Comparison of ENCODE assay signal across 10 cellular contexts in the genomic region with DNA sequence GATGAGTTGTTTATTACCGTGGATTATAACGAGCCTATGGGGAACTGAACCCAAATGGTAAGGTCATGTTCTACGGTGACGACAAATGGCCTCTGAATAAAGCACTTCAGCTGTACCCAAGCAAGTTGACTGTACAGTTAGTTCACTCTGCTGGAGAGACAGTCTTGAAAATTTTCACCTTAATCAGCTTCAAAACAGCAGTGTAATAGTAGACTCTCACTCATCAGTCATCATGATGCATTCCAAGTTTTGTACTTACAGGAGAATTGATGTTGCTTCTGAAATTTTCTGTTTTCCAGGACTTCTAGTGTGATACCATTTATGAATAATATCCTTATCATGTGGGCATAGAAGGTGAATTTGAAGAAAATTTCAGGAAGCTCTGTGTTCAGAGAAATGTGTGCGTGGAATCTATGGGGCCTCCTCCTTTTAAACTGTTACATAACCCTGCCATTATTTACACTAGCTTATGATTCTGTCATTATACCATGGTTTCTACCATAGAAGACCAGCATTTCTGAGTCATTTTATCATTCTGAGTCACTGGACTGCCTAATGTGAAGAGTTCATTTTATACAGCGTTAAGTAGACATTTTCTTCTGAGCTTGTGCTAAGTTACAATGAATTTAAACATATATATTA.
DNase-seq lines count a peak whose midpoint lies in the region; ATAC-seq and TF ChIP-seq lines count a peak whose summit lies in the region.
"Had no signal": no experiment of that assay in that cellular context is flagged by ENCODE, and none has a peak within 500 bp of the region (broad histone marks: within the 10 kb centered on the region; RNA-seq: fewer than 3 reads in every experiment).

No MANE protein-coding gene starts in this region.

- H3K27ac ChIP-seq in Panc1 (ENCODE audit: low read length) = no peak overlapping the region
- H3K27ac ChIP-seq in esophagus squamous epithelium = peak overlapping the region; percentile 28 to 75 (median 59)
- H3K27ac ChIP-seq: BLaER1 treated with 17β-estradiol and CSF1 and Interleukin-3, amounts not matched to agents 10 nM and 100 nM had no signal

- no peak overlapping the region for H3K27ac Mint-ChIP-seq in activated naive CD8-positive, alpha-beta T cell treated with anti-CD3 and anti-CD28 coated beads, Interleukin-2, amount 50 U/mL, for 24 hours
- no peak overlapping the region for H3K27ac Mint-ChIP-seq in activated naive CD8-positive, alpha-beta T cell treated with anti-CD3 and anti-CD28 coated beads for 36 hours
- H3K27ac Mint-ChIP-seq in type B pancreatic cell = peak overlapping the region; percentile 66

- TF ChIP-seq CTCF in Panc1 (IDR thresholded peaks at IDR 0.05) (no peak), esophagus squamous epithelium (IDR thresholded peaks at IDR 0.05) (no peak), type B pancreatic cell (conservative IDR thresholded peaks at IDR 0.05) (no peak)

- H3K27me3 ChIP-seq in Panc1 (ENCODE audit: control insufficient read depth, insufficient read depth, low read length) (no peaks in the 10 kb centered on the region), esophagus squamous epithelium (no peaks in the 10 kb centered on the region)
- H3K27me3 ChIP-seq: BLaER1 treated with 17β-estradiol and CSF1 and Interleukin-3, amounts not matched to agents 10 nM and 100 nM had no signal

- CTCF ChIA-PET in Panc1 (lab: Charles Lee) = interaction anchor here (0.6 kb wide), 1 partner anchor 26 kb away, joined by 7 read pairs; no protein-coding TSS in a partner anchor

- H3K27me3 Mint-ChIP-seq in activated naive CD8-positive, alpha-beta T cell treated with anti-CD3 and anti-CD28 coated beads, Interleukin-2, amount 50 U/mL, for 24 hours = no peaks in the 10 kb centered on the region
- no peaks in the 10 kb centered on the region for H3K27me3 Mint-ChIP-seq in activated naive CD8-positive, alpha-beta T cell treated with anti-CD3 and anti-CD28 coated beads for 36 hours
- H3K27me3 Mint-ChIP-seq in type B pancreatic cell = no peaks in the 10 kb centered on the region

- H3K4me3 ChIP-seq in Panc1 (ENCODE audit: low read depth in 2 of 2, low read length in 2 of 2) (no peak overlapping the region), esophagus squamous epithelium (no peak overlapping the region)
- H3K4me3 ChIP-seq: BLaER1 treated with 17β-estradiol and CSF1 and Interleukin-3, amounts not matched to agents 10 nM and 100 nM had no signal

- peak; percentile 80 for ATAC-seq in activated naive CD8-positive, alpha-beta T cell treated with anti-CD3 and anti-CD28 coated beads, Interleukin-2, amount 50 U/mL, for 24 hours
- ATAC-seq in Panc1 (peak; percentile 60; the same call in 1 of the 2 replicates), HG02870 (IDR thresholded peaks at IDR 0.05; ENCODE audit: unreplicated experiment) (no peak)

- H3K9me3 Mint-ChIP-seq in activated naive CD8-positive, alpha-beta T cell treated with anti-CD3 and anti-CD28 coated beads, Interleukin-2, amount 50 U/mL, for 24 hours = no peaks in the 10 kb centered on the region
- H3K9me3 Mint-ChIP-seq in activated naive CD8-positive, alpha-beta T cell treated with anti-CD3 and anti-CD28 coated beads for 36 hours = no peaks in the 10 kb centered on the region
- no peaks in the 10 kb centered on the region for H3K9me3 Mint-ChIP-seq in type B pancreatic cell

- BruUV-seq in Panc1 (replicated peaks; lab: Mats Ljungman, UMichigan) = no TSS peak

- no peak overlapping the region for H3K4me3 Mint-ChIP-seq in activated naive CD8-positive, alpha-beta T cell treated with anti-CD3 and anti-CD28 coated beads, Interleukin-2, amount 50 U/mL, for 24 hours
- H3K4me3 Mint-ChIP-seq in activated naive CD8-positive, alpha-beta T cell treated with anti-CD3 and anti-CD28 coated beads for 36 hours = no peak overlapping the region
- H3K4me3 Mint-ChIP-seq in type B pancreatic cell = no peak overlapping the region

- intact Hi-C loops in Panc1 (cut with micrococcal nuclease; ENCODE audit: unreplicated experiment) = no loop called here
- intact Hi-C loops in esophagus squamous epithelium (cut with DNase I) = no loop called here

- WGBS in esophagus squamous epithelium, 2 donors = 64 to 71% methylated on average over 6 of the region's 6 CpGs

- DNase-seq in activated naive CD8-positive, alpha-beta T cell treated with anti-CD3 and anti-CD28 coated beads, Interleukin-2, amount 50 U/mL, for 24 hours = no peak
- no peak for DNase-seq in activated naive CD8-positive, alpha-beta T cell treated with anti-CD3 and anti-CD28 coated beads for 36 hours
- DNase-seq in Panc1 (ENCODE audit: low read depth, low spot score) = peak; percentile 28
- DNase-seq in esophagus squamous epithelium (lab: John Stamatoyannopoulos, UW) = no peak
- DNase-seq in type B pancreatic cell (ENCODE audit: extremely low spot score, unreplicated experiment) = no peak
- DNase-seq in activated gamma-delta T cell (lab: John Stamatoyannopoulos, UW) = no peak
- DNase-seq in NCI-H510A treated with DMSO at 0.1 percent for 48 hours (lab: John Stamatoyannopoulos, UW) = no peak
- DNase-seq: kidney had no signal

- in situ Hi-C loops in Panc1 (cut with HindIII; ENCODE audit: low pct_unique_long_range_greater_than_20kb, low sequenced_read_pairs) = no loop called here

- peaks cover 3% of the 10 kb centered on the region; the same call in 1 of the 2 replicates for H3K4me1 ChIP-seq in Panc1 (ENCODE audit: control insufficient read depth, insufficient read depth, low read length)
- H3K4me1 ChIP-seq in esophagus squamous epithelium = peaks cover 0 to 52% (median 9%) of the 10 kb centered on the region in 3 donors
- H3K4me1 ChIP-seq: BLaER1 treated with 17β-estradiol and CSF1 and Interleukin-3, amounts not matched to agents 10 nM and 100 nM had no signal

- no peak for TF ChIP-seq POLR2A in esophagus squamous epithelium (IDR thresholded peaks at IDR 0.05)

- H3K9me3 ChIP-seq in Panc1 (ENCODE audit: control insufficient read depth, insufficient read depth, low read depth, low read length) = no peaks in the 10 kb centered on the region
- no peaks in the 10 kb centered on the region for H3K9me3 ChIP-seq in esophagus squamous epithelium
- H3K9me3 ChIP-seq: BLaER1 treated with 17β-estradiol and CSF1 and Interleukin-3, amounts not matched to agents 10 nM and 100 nM had no signal

- peaks cover 10% of the 10 kb centered on the region for H3K36me3 Mint-ChIP-seq in activated naive CD8-positive, alpha-beta T cell treated with anti-CD3 and anti-CD28 coated beads, Interleukin-2, amount 50 U/mL, for 24 hours (ENCODE audit: low read depth)
- peaks cover 18% of the 10 kb centered on the region for H3K36me3 Mint-ChIP-seq in activated naive CD8-positive, alpha-beta T cell treated with anti-CD3 and anti-CD28 coated beads for 36 hours
- H3K36me3 Mint-ChIP-seq in type B pancreatic cell = peaks cover 9% of the 10 kb centered on the region

- H3K4me1 Mint-ChIP-seq in activated naive CD8-positive, alpha-beta T cell treated with anti-CD3 and anti-CD28 coated beads, Interleukin-2, amount 50 U/mL, for 24 hours = peaks cover 8% of the 10 kb centered on the region
- peaks cover 15% of the 10 kb centered on the region for H3K4me1 Mint-ChIP-seq in activated naive CD8-positive, alpha-beta T cell treated with anti-CD3 and anti-CD28 coated beads for 36 hours
- H3K4me1 Mint-ChIP-seq in type B pancreatic cell (ENCODE audit: unreplicated experiment) = peaks cover 7% of the 10 kb centered on the region

- H3K36me3 ChIP-seq in Panc1 (ENCODE audit: control insufficient read depth, insufficient read depth, low read length) (no peaks in the 10 kb centered on the region), esophagus squamous epithelium (peaks cover 0 to 11% (median 0%) of the 10 kb centered on the region in 3 donors)

- POLR2A ChIA-PET in Panc1 (lab: Charles Lee) = no interaction called here
